In genomic region chr7:29565982-29566746, GRCh38 we compare ENCODE assay signal across 8 cellular contexts. TPM values are rescaled to one million over a fixed set of nuclear protein-coding genes. Genes with fewer than 3 reads are reported as not detected.
A peak's percentile ranks its signal among the peaks of the same experiment; 100 is the strongest.
DNase-seq lines count a peak whose midpoint lies in the region; ATAC-seq and TF ChIP-seq lines count a peak whose summit lies in the region.

No MANE protein-coding gene starts in this region.

- no peak overlapping the region for H3K27ac ChIP-seq in PC-3 (ENCODE audit: low read length)

- DNase-seq in AG08396 (ENCODE audit: low spot score), result peak; percentile 11
- no peak for DNase-seq in PC-3
- peak; percentile 26 for DNase-seq in fibroblast of pulmonary artery (ENCODE audit: low read depth)
- DNase-seq in neural crest cell (ENCODE audit: low read depth, low spot score), result no peak
- DNase-seq in NCI-H345 treated with DMSO at 0.1 percent for 48 hours (lab: John Stamatoyannopoulos, UW; ENCODE audit: unreplicated experiment), result no peak
- no peak for DNase-seq in AML-193 (lab: John Stamatoyannopoulos, UW)
- DNase-seq in DMS153 treated with DMSO at 0.1 percent for 48 hours (lab: John Stamatoyannopoulos, UW; ENCODE audit: unreplicated experiment), result no peak

- peak overlapping the region; percentile 99 for H3K4me2 ChIP-seq in PC-3 (ENCODE audit: low read length)

- H3K9me3 Mint-ChIP-seq in neural crest cell, result no peaks in the 10 kb centered on the region

- no peak overlapping the region for H3K27ac Mint-ChIP-seq in neural crest cell (ENCODE audit: unreplicated experiment)

- peak overlapping the region; percentile 83; the same call in 1 of the 2 replicates for H3K4me3 ChIP-seq in PC-3 (ENCODE audit: low read length)
- H3K4me3 ChIP-seq in fibroblast of pulmonary artery (replicated peaks; ENCODE audit: low read depth, low read length), result peak overlapping the region; percentile 57

- H4K20me1 ChIP-seq in PC-3 (ENCODE audit: low read length), result no peaks in the 10 kb centered on the region

- H2AFZ ChIP-seq in PC-3 (ENCODE audit: low read length), result no peak overlapping the region

- H3K36me3 Mint-ChIP-seq in neural crest cell (ENCODE audit: low read depth), result no peaks in the 10 kb centered on the region

- CTCF ChIA-PET in PC-3 (lab: Charles Lee), result interaction anchor here (0.6 to 0.7 kb wide), 2 partner anchors 381 to 874 kb away, joined by 5 to 6 read pairs; no protein-coding TSS in a partner anchor

- no peak for TF ChIP-seq CTCF in PC-3 (conservative IDR thresholded peaks at IDR 0.05; ENCODE audit: low read depth, low read length)
- no peak for TF ChIP-seq CTCF in fibroblast of pulmonary artery (IDR thresholded peaks at IDR 0.05; ENCODE audit: low read length, missing control alignments)
- no peak for TF ChIP-seq CTCF in neural crest cell (conservative IDR thresholded peaks at IDR 0.05)

- peaks cover 17% of the 10 kb centered on the region for H3K79me2 ChIP-seq in PC-3 (ENCODE audit: low read length)

- no peaks in the 10 kb centered on the region for H3K9me3 ChIP-seq in PC-3 (ENCODE audit: low read length)

- POLR2A ChIA-PET in PC-3 (lab: Charles Lee; ENCODE audit: unreplicated experiment), result no interaction called here

- no TSS peak for BruUV-seq in PC-3 (replicated peaks; lab: Mats Ljungman, UMichigan)

- H3K4me1 Mint-ChIP-seq in neural crest cell, result peaks cover 23% of the 10 kb centered on the region

- H3K27me3 ChIP-seq in PC-3 (ENCODE audit: low read length), result no peaks in the 10 kb centered on the region

- H3K9me2 ChIP-seq in PC-3 (replicated peaks; ENCODE audit: low read length), result no peaks in the 10 kb centered on the region

- intact Hi-C loops in PC-3 (cut with micrococcal nuclease), result loop anchor here (10.0 kb wide), 3 partner anchors 159 to 451 kb away; no protein-coding TSS in a partner anchor

- no peak overlapping the region for H3K9ac ChIP-seq in PC-3 (ENCODE audit: low read length)

- H3K36me3 ChIP-seq in PC-3 (ENCODE audit: low read depth, low read length), result no peaks in the 10 kb centered on the region

- H3K4me1 ChIP-seq in PC-3 (ENCODE audit: insufficient read depth, low read length), result peaks cover 26% of the 10 kb centered on the region

- H3K4me3 Mint-ChIP-seq in neural crest cell, result peak overlapping the region; percentile 54

- H3F3A ChIP-seq in PC-3 (ENCODE audit: low read length, unreplicated experiment), result no peaks in the 10 kb centered on the region

- no peak for ATAC-seq in PC-3
- no peak for ATAC-seq in GM21360 (IDR thresholded peaks at IDR 0.05; ENCODE audit: unreplicated experiment)

- peaks cover 75% of the 10 kb centered on the region for H3K27me3 Mint-ChIP-seq in neural crest cell (ENCODE audit: low read depth)

RNA-seq across cellular contexts. Expression of gene PRR15, which starts 2.5 kb away (rescaled TPM):
- total RNA-seq in PC-3 (2014; rRNA removed), result 23.4 and 26.6 TPM in 2 replicates
- total RNA-seq in neural crest cell, result 0.41 TPM in 1 of 2 replicates, not detected in the other

Comparison
In these comparisons a context has a peak if more than half of its experiments do, and no peak if none do; other contexts are left out.
1. DNase-seq: peak in AG08396 (single experiment) and fibroblast of pulmonary artery (single experiment); none in PC-3 (single experiment), neural crest cell (single experiment), NCI-H345 treated with DMSO at 0.1 percent for 48 hours (single experiment), AML-193 (0 of 2) and DMS153 treated with DMSO at 0.1 percent for 48 hours (single experiment).
2. RNA of gene PRR15, which starts 2.5 kb away (total RNA-seq): 23.4 to 26.6 TPM in PC-3; 0.41 TPM in neural crest cell; every median in the first group is over 10 times any median in the second.